Comparison of ENCODE assay signal across 39 cellular contexts in the genomic region with DNA sequence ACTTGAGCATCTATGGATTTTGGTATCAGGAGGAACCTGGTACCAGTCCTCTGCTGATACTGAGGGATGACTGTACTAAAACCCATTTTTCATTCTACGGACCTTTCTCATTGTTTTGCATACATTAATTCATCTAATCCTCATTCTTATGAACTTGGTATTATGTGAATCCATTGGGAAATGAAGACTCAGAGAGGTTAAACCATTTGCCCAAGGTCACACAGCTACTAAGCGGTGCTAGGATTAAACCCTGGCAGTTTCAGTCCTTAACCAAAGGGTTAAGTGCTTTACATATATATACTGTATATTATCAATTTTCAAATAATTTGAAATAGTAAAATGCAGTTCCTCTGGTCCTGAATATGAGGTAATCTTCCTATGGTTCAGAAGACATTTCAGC.
"Had no signal": no experiment of that assay in that cellular context is flagged by ENCODE, and none has a peak within 500 bp of the region (broad histone marks: within the 10 kb centered on the region; RNA-seq: fewer than 3 reads in every experiment).

No MANE protein-coding gene starts in this region.

- H3K27ac Mint-ChIP-seq: activated B cell treated with CpG ODN at 0.5 μM for 24 hours; activated CD4-positive, alpha-beta memory T cell treated with anti-CD3 and anti-CD28 coated beads for 36 hours; activated CD4-positive, alpha-beta T cell treated with anti-CD3 and anti-CD28 coated beads, Interleukin-2, amount 10 ng/mL, durations not matched to agents 24 days and 14 days; activated CD8-positive, alpha-beta T cell treated with anti-CD3 and anti-CD28 coated beads for 36 hours; activated naive CD4-positive, alpha-beta T cell treated with anti-CD3 and anti-CD28 coated beads for 36 hours; activated naive CD4-positive, alpha-beta T cell treated with anti-CD3 and anti-CD28 coated beads, Interleukin-2, amount 50 U/mL, for 72 hours; activated naive CD8-positive, alpha-beta T cell treated with anti-CD3 and anti-CD28 coated beads for 36 hours; activated T-cell treated with anti-CD3 and anti-CD28 coated beads, Interleukin-2, amount 50 U/mL, for 72 hours; activated T-helper 1 cell treated with anti-CD3 and anti-CD28 coated beads, Interleukin-12 subunit alpha, Interleukin-12 subunit beta, Interleukin-2, Interleukin-4 antibody, amounts not matched to agents 30 ng/mL and 10 ng/mL and 1 ng/mL, durations not matched to agents 14 hours and 24 hours and 36 hours; activated T-helper 17 cell treated with anti-CD3 and anti-CD28 coated beads, Interleukin-2, amount 50 U/mL, for 72 hours; T-helper 1 cell treated with Interleukin-12 subunit alpha and Interleukin-12 subunit beta and Interleukin-4 antibody, amounts not matched to agents 30 μg/mL and 1 μg/mL, for 36 hours; T-helper 2 cell treated with Interferon-gamma antibody and Interleukin-4, amounts not matched to agents 5 μg/mL and 100 μg/mL, for 36 hours had no signal

- H3K4me3 ChIP-seq: adrenal gland, body of pancreas, cardiac muscle cell had no signal

- DNase-seq: activated B cell treated with CpG ODN at 0.5 μM for 24 hours; activated CD4-positive, alpha-beta memory T cell treated with anti-CD3 and anti-CD28 coated beads for 36 hours; activated CD4-positive, alpha-beta T cell treated with anti-CD3 and anti-CD28 coated beads for 4 hours; activated CD4-positive, alpha-beta T cell treated with anti-CD3 and anti-CD28 coated beads, Interleukin-2, amount 10 ng/mL, durations not matched to agents 24 days and 14 days; activated CD4-positive, alpha-beta T cell treated with anti-CD3 and anti-CD28 coated beads, Interleukin-2, amount 50 U/mL, for 1 hour; activated CD4-positive, alpha-beta T cell treated with anti-CD3 and anti-CD28 coated beads, Interleukin-2, amount 50 U/mL, for 4 hours; activated CD4-positive, CD25-positive, alpha-beta regulatory T cell treated with anti-CD3 and anti-CD28 coated beads, Interleukin-2, amount 50 U/mL, for 72 hours; activated CD8-positive, alpha-beta memory T cell treated with anti-CD3 and anti-CD28 coated beads, Interleukin-2, amount 50 U/mL, for 4 hours; activated CD8-positive, alpha-beta T cell treated with anti-CD3 and anti-CD28 coated beads for 36 hours; activated effector memory CD4-positive, alpha-beta T cell treated with anti-CD3 and anti-CD28 coated beads, Interleukin-2, amount 50 U/mL, for 16 hours; activated gamma-delta T cell treated with Interleukin-2 at 50 U/mL for 16 hours; activated naive CD4-positive, alpha-beta T cell; activated naive CD4-positive, alpha-beta T cell treated with anti-CD3 and anti-CD28 coated beads for 36 hours; activated naive CD4-positive, alpha-beta T cell treated with anti-CD3 and anti-CD28 coated beads, Interleukin-2, amount 50 U/mL, for 16 hours; activated naive CD8-positive, alpha-beta T cell treated with anti-CD3 and anti-CD28 coated beads for 36 hours; activated T-cell treated with anti-CD3 and anti-CD28 coated beads for 4 hours; activated T-cell treated with anti-CD3 and anti-CD28 coated beads, Interleukin-2, amount 50 U/mL, for 1 hour; activated T-cell treated with anti-CD3 and anti-CD28 coated beads, Interleukin-2, amount 50 U/mL, for 4 hours; activated T-cell treated with anti-CD3 and anti-CD28 coated beads, Interleukin-2, amount 50 U/mL, for 72 hours; adrenal gland; amniotic stem cell; aorta; body of pancreas; caudate nucleus; cerebellar nuclear complex; T-helper 1 cell; T-helper 2 cell; T-helper 9 cell had no signal

- H3K9me3 Mint-ChIP-seq: activated B cell treated with CpG ODN at 0.5 μM for 24 hours; activated CD4-positive, alpha-beta memory T cell treated with anti-CD3 and anti-CD28 coated beads for 36 hours; activated CD4-positive, alpha-beta T cell treated with anti-CD3 and anti-CD28 coated beads, Interleukin-2, amount 10 ng/mL, durations not matched to agents 24 days and 14 days; activated CD8-positive, alpha-beta T cell treated with anti-CD3 and anti-CD28 coated beads for 36 hours; activated naive CD4-positive, alpha-beta T cell treated with anti-CD3 and anti-CD28 coated beads for 36 hours; activated naive CD4-positive, alpha-beta T cell treated with anti-CD3 and anti-CD28 coated beads, Interleukin-2, amount 50 U/mL, for 72 hours; activated naive CD8-positive, alpha-beta T cell treated with anti-CD3 and anti-CD28 coated beads for 36 hours; activated T-cell treated with anti-CD3 and anti-CD28 coated beads, Interleukin-2, amount 50 U/mL, for 4 hours; activated T-cell treated with anti-CD3 and anti-CD28 coated beads, Interleukin-2, amount 50 U/mL, for 72 hours; activated T-helper 1 cell treated with anti-CD3 and anti-CD28 coated beads, Interleukin-12 subunit alpha, Interleukin-12 subunit beta, Interleukin-2, Interleukin-4 antibody, amounts not matched to agents 30 ng/mL and 10 ng/mL and 1 ng/mL, durations not matched to agents 14 hours and 24 hours and 36 hours; activated T-helper 17 cell treated with anti-CD3 and anti-CD28 coated beads, Interleukin-2, amount 50 U/mL, for 72 hours; central memory CD8-positive, alpha-beta T cell; T-helper 1 cell treated with Interleukin-12 subunit alpha and Interleukin-12 subunit beta and Interleukin-4 antibody, amounts not matched to agents 30 μg/mL and 1 μg/mL, for 36 hours; T-helper 2 cell treated with Interferon-gamma antibody and Interleukin-4, amounts not matched to agents 5 μg/mL and 100 μg/mL, for 36 hours had no signal

- ATAC-seq: activated CD8-positive, alpha-beta T cell treated with anti-CD3 and anti-CD28 coated beads for 36 hours; activated naive CD4-positive, alpha-beta T cell treated with anti-CD3 and anti-CD28 coated beads, Interleukin-2, amount 50 U/mL, for 72 hours; activated T-cell treated with anti-CD3 and anti-CD28 coated beads, Interleukin-2, amount 50 U/mL, for 4 hours; activated T-cell treated with anti-CD3 and anti-CD28 coated beads, Interleukin-2, amount 50 U/mL, for 72 hours; activated T-helper 17 cell treated with anti-CD3 and anti-CD28 coated beads, Interleukin-2, amount 50 U/mL, for 72 hours; body of pancreas had no signal

- FAIRE-seq: astrocyte, bronchial epithelial cell, TTC549 had no signal

- H3K27me3 Mint-ChIP-seq: activated B cell treated with CpG ODN at 0.5 μM for 24 hours; activated CD4-positive, alpha-beta memory T cell treated with anti-CD3 and anti-CD28 coated beads for 36 hours; activated CD4-positive, alpha-beta T cell treated with anti-CD3 and anti-CD28 coated beads, Interleukin-2, amount 10 ng/mL, durations not matched to agents 24 days and 14 days; activated CD8-positive, alpha-beta T cell treated with anti-CD3 and anti-CD28 coated beads for 36 hours; activated naive CD8-positive, alpha-beta T cell treated with anti-CD3 and anti-CD28 coated beads for 36 hours; activated T-helper 17 cell treated with anti-CD3 and anti-CD28 coated beads, Interleukin-2, amount 50 U/mL, for 72 hours; central memory CD8-positive, alpha-beta T cell had no signal

- H3K9me3 ChIP-seq: adrenal gland, body of pancreas had no signal

- H3K27me3 ChIP-seq: adrenal gland, body of pancreas, cardiac muscle cell had no signal

- H3K27ac ChIP-seq: adrenal gland, body of pancreas, cardiac muscle cell, VCaP had no signal

- H3K36me3 ChIP-seq: adrenal gland had no signal

- H3K4me3 Mint-ChIP-seq: activated B cell treated with CpG ODN at 0.5 μM for 24 hours; activated CD4-positive, alpha-beta memory T cell treated with anti-CD3 and anti-CD28 coated beads for 36 hours; activated CD4-positive, alpha-beta T cell treated with anti-CD3 and anti-CD28 coated beads, Interleukin-2, amount 10 ng/mL, durations not matched to agents 24 days and 14 days; activated CD8-positive, alpha-beta T cell treated with anti-CD3 and anti-CD28 coated beads for 36 hours; activated naive CD4-positive, alpha-beta T cell treated with anti-CD3 and anti-CD28 coated beads for 36 hours; activated naive CD8-positive, alpha-beta T cell treated with anti-CD3 and anti-CD28 coated beads for 36 hours; activated T-cell treated with anti-CD3 and anti-CD28 coated beads, Interleukin-2, amount 50 U/mL, for 4 hours; activated T-cell treated with anti-CD3 and anti-CD28 coated beads, Interleukin-2, amount 50 U/mL, for 72 hours; activated T-helper 1 cell treated with anti-CD3 and anti-CD28 coated beads, Interleukin-12 subunit alpha, Interleukin-12 subunit beta, Interleukin-2, Interleukin-4 antibody, amounts not matched to agents 30 ng/mL and 10 ng/mL and 1 ng/mL, durations not matched to agents 14 hours and 24 hours and 36 hours; activated T-helper 17 cell treated with anti-CD3 and anti-CD28 coated beads, Interleukin-2, amount 50 U/mL, for 72 hours; central memory CD8-positive, alpha-beta T cell; T-helper 1 cell treated with Interleukin-12 subunit alpha and Interleukin-12 subunit beta and Interleukin-4 antibody, amounts not matched to agents 30 μg/mL and 1 μg/mL, for 36 hours; T-helper 2 cell treated with Interferon-gamma antibody and Interleukin-4, amounts not matched to agents 5 μg/mL and 100 μg/mL, for 36 hours had no signal
